In the genomic region with DNA sequence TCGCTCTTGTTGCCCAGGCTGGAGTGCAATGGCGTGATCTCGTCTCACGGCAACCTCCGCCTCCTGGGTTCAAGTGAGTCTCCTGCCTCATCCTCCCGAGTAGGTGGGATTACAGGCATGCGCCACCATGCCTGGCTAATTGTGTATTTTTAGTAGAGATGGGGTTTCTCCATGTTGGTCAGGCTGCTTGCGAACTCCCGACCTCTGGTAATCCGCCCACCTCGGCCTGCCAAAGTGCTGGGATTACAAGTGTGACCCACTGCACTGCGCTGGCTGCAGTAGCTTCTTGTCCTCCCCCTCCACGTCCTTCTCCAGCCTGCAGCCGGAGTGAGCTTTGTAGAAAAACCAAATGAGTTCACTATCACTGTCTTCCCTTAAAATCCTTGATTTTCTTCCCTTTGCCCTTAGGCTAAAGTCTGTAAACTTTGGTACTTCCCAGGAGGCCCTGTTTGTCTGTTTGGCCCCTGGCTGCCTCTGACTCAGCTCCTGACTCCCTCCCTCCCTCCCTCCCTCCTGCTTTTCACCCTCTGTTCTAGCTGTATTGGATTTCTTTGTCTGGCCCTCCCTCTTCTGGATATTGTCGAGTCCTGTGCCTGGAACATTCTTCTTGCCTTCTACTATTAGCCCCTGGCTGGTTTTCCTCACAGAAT, we compare ENCODE assay signal across 8 cellular contexts. TPM values are rescaled to one million over a fixed set of nuclear protein-coding genes. Genes with fewer than 3 reads are reported as not detected.
DNase-seq lines count a peak whose midpoint lies in the region; ATAC-seq and TF ChIP-seq lines count a peak whose summit lies in the region.

No MANE protein-coding gene starts in this region.

- no peaks in the 10 kb centered on the region for H3K9me3 Mint-ChIP-seq in activated naive CD4-positive, alpha-beta T cell treated with anti-CD3 and anti-CD28 coated beads, Interleukin-2, amount 50 U/mL, for 24 hours
- H3K9me3 Mint-ChIP-seq in WTC11 = no peaks in the 10 kb centered on the region

- H3K4me3 ChIP-seq in left ventricle myocardium inferior = no peak overlapping the region
- H3K4me3 ChIP-seq in sigmoid colon = no peak overlapping the region

- no peaks in the 10 kb centered on the region for H3K27me3 Mint-ChIP-seq in activated naive CD4-positive, alpha-beta T cell treated with anti-CD3 and anti-CD28 coated beads, Interleukin-2, amount 50 U/mL, for 24 hours
- no peaks in the 10 kb centered on the region for H3K27me3 Mint-ChIP-seq in WTC11 (ENCODE audit: low read depth)

- ATAC-seq in WTC11 (peak; percentile 69), HG02973 (IDR thresholded peaks at IDR 0.05; ENCODE audit: unreplicated experiment) (no peak)

- H3K9me3 ChIP-seq in left ventricle myocardium inferior (replicated peaks) (no peaks in the 10 kb centered on the region), sigmoid colon (no peaks in the 10 kb centered on the region)

- intact Hi-C loops in left ventricle myocardium inferior (cut with micrococcal nuclease) (loop anchor here (10.0 kb wide), 1 partner anchor 69 kb away; no protein-coding TSS in a partner anchor), sigmoid colon (cut with DNase I) (loop anchor here (2.0 to 10.0 kb wide), 5 partner anchors 13 to 557 kb away; a partner anchor contains a TSS)

- H3K27ac ChIP-seq in left ventricle myocardium inferior (replicated peaks) = peak overlapping the region; percentile 93
- peak overlapping the region; percentile 79 to 87 (median 84) for H3K27ac ChIP-seq in sigmoid colon

- H3K36me3 Mint-ChIP-seq in activated naive CD4-positive, alpha-beta T cell treated with anti-CD3 and anti-CD28 coated beads, Interleukin-2, amount 50 U/mL, for 24 hours = peaks cover 5% of the 10 kb centered on the region
- H3K36me3 Mint-ChIP-seq in WTC11 = peaks cover 13% of the 10 kb centered on the region

- WGBS in sigmoid colon, 2 donors = 62 to 75% methylated on average over 15 of the region's 15 CpGs

- no peaks in the 10 kb centered on the region for H3K36me3 ChIP-seq in left ventricle myocardium inferior
- no peaks in the 10 kb centered on the region for H3K36me3 ChIP-seq in sigmoid colon

- CTCF ChIA-PET in WTC11 (lab: Charles Lee) = interaction anchor here (0.6 to 2.0 kb wide), 12 partner anchors 12 to 251 kb away, joined by 3 to 11 read pairs (median 4); a partner anchor contains a TSS

- H3K27me3 ChIP-seq in left ventricle myocardium inferior (ENCODE audit: low read depth) = peaks cover 4% of the 10 kb centered on the region
- H3K27me3 ChIP-seq in sigmoid colon = no peaks in the 10 kb centered on the region

- no peak for TF ChIP-seq POLR2A in sigmoid colon (IDR thresholded peaks at IDR 0.05)

- POLR2A ChIA-PET in WTC11 (lab: Charles Lee) = no interaction called here

- H3K4me1 ChIP-seq in left ventricle myocardium inferior (peaks cover 69% of the 10 kb centered on the region), sigmoid colon (peaks cover 0 to 46% (median 35%) of the 10 kb centered on the region in 4 donors)

- TF ChIP-seq CTCF in WTC11 (IDR thresholded peaks at IDR 0.05) (no peak), left ventricle myocardium inferior (IDR thresholded peaks at IDR 0.05; ENCODE audit: borderline replicate concordance) (peak; percentile 50), sigmoid colon (IDR thresholded peaks at IDR 0.05) (peak in 1 of 4 experiments; percentile 41)

- no peak for TF ChIP-seq EP300 in sigmoid colon (IDR thresholded peaks at IDR 0.05)

- DNase-seq in activated naive CD4-positive, alpha-beta T cell (lab: John Stamatoyannopoulos, UW) = no peak
- no peak for DNase-seq in WTC11 (ENCODE audit: low spot score)
- peak; percentile 43 for DNase-seq in left ventricle myocardium inferior
- DNase-seq in sigmoid colon = peak; percentile 90
- no peak for DNase-seq in NCI-H1694 (lab: John Stamatoyannopoulos, UW)
- no peak for DNase-seq in NAMALWA (ENCODE audit: low spot score)

- peak overlapping the region; percentile 92 for H3K27ac Mint-ChIP-seq in activated naive CD4-positive, alpha-beta T cell treated with anti-CD3 and anti-CD28 coated beads, Interleukin-2, amount 50 U/mL, for 24 hours
- peak overlapping the region; percentile 97 for H3K27ac Mint-ChIP-seq in WTC11

- no peak overlapping the region for H3K4me3 Mint-ChIP-seq in activated naive CD4-positive, alpha-beta T cell treated with anti-CD3 and anti-CD28 coated beads, Interleukin-2, amount 50 U/mL, for 24 hours
- H3K4me3 Mint-ChIP-seq in WTC11 = no peak overlapping the region

- H3K4me1 Mint-ChIP-seq in activated naive CD4-positive, alpha-beta T cell treated with anti-CD3 and anti-CD28 coated beads, Interleukin-2, amount 50 U/mL, for 24 hours = peaks cover 50% of the 10 kb centered on the region
- peaks cover 61% of the 10 kb centered on the region for H3K4me1 Mint-ChIP-seq in WTC11

TF ChIP-seq in WTC11, 78 proteins besides CTCF, POLR2A, EP300 and RAD21 (continues in another document):
- TF ChIP-seq, protein P1, sequence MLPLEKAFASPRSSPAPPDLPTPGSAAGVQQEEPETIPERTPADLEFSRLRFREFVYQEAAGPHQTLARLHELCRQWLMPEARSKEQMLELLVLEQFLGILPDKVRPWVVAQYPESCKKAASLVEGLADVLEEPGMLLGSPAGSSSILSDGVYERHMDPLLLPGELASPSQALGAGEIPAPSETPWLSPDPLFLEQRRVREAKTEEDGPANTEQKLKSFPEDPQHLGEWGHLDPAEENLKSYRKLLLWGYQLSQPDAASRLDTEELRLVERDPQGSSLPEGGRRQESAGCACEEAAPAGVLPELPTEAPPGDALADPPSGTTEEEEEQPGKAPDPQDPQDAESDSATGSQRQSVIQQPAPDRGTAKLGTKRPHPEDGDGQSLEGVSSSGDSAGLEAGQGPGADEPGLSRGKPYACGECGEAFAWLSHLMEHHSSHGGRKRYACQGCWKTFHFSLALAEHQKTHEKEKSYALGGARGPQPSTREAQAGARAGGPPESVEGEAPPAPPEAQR (CRISPR knock-in tag; IDR thresholded peaks at IDR 0.05) = no peak
- no peak for TF ChIP-seq GRHL2 (CRISPR knock-in tag; IDR thresholded peaks at IDR 0.05; ENCODE audit: insufficient replicate concordance, severe bottlenecking)
- TF ChIP-seq, protein P2, sequence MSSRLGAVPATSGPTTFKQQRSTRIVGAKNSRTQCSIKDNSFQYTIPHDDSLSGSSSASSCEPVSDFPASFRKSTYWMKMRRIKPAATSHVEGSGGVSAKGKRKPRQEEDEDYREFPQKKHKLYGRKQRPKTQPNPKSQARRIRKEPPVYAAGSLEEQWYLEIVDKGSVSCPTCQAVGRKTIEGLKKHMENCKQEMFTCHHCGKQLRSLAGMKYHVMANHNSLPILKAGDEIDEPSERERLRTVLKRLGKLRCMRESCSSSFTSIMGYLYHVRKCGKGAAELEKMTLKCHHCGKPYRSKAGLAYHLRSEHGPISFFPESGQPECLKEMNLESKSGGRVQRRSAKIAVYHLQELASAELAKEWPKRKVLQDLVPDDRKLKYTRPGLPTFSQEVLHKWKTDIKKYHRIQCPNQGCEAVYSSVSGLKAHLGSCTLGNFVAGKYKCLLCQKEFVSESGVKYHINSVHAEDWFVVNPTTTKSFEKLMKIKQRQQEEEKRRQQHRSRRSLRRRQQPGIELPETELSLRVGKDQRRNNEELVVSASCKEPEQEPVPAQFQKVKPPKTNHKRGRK (CRISPR knock-in tag; IDR thresholded peaks at IDR 0.05; ENCODE audit: borderline replicate concordance) = no peak
- TF ChIP-seq, protein P3, sequence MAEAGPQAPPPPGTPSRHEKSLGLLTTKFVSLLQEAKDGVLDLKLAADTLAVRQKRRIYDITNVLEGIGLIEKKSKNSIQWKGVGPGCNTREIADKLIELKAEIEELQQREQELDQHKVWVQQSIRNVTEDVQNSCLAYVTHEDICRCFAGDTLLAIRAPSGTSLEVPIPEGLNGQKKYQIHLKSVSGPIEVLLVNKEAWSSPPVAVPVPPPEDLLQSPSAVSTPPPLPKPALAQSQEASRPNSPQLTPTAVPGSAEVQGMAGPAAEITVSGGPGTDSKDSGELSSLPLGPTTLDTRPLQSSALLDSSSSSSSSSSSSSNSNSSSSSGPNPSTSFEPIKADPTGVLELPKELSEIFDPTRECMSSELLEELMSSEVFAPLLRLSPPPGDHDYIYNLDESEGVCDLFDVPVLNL (CRISPR knock-in tag; IDR thresholded peaks at IDR 0.05; ENCODE audit: borderline replicate concordance, low read depth) = no peak
- no peak for TF ChIP-seq RORB (CRISPR knock-in tag; IDR thresholded peaks at IDR 0.05)
- TF ChIP-seq, protein P4, sequence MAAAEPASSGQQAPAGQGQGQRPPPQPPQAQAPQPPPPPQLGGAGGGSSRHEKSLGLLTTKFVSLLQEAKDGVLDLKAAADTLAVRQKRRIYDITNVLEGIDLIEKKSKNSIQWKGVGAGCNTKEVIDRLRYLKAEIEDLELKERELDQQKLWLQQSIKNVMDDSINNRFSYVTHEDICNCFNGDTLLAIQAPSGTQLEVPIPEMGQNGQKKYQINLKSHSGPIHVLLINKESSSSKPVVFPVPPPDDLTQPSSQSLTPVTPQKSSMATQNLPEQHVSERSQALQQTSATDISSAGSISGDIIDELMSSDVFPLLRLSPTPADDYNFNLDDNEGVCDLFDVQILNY (CRISPR knock-in tag; IDR thresholded peaks at IDR 0.05) = no peak
- TF ChIP-seq, protein P5, sequence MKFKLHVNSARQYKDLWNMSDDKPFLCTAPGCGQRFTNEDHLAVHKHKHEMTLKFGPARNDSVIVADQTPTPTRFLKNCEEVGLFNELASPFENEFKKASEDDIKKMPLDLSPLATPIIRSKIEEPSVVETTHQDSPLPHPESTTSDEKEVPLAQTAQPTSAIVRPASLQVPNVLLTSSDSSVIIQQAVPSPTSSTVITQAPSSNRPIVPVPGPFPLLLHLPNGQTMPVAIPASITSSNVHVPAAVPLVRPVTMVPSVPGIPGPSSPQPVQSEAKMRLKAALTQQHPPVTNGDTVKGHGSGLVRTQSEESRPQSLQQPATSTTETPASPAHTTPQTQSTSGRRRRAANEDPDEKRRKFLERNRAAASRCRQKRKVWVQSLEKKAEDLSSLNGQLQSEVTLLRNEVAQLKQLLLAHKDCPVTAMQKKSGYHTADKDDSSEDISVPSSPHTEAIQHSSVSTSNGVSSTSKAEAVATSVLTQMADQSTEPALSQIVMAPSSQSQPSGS (CRISPR knock-in tag; IDR thresholded peaks at IDR 0.05; ENCODE audit: borderline replicate concordance, low read depth) = no peak

RNA-seq across cellular contexts. Expression of a gene that starts 12.9 kb away (rescaled TPM):
- total RNA-seq in WTC11 (2021) (29.6 to 38.0 TPM (median 37.5 TPM) in 3 replicates), left ventricle myocardium inferior (3.4 TPM), sigmoid colon (1 to 10 TPM in 2 of 4 donors, under 1 TPM in 2; 0.83 to 1.8 (median 1.2) TPM)
- polyA plus RNA-seq in sigmoid colon = 1 to 10 TPM; 2.4 to 5.1 (median 3.0) TPM

RNA-seq across cellular contexts. Expression of a gene that starts 50.6 kb away (rescaled TPM):
- 25.8 to 31.0 TPM (median 29.8 TPM) in 3 replicates for total RNA-seq in WTC11 (2021)
- total RNA-seq in left ventricle myocardium inferior = 2.1 TPM
- total RNA-seq in sigmoid colon = 1 to 10 TPM; 2.1 to 5.3 (median 4.4) TPM
- 10 to 100 TPM in 1 of 3 donors, under 1 TPM in 2; 0.46 to 10.1 (median 0.60) TPM for polyA plus RNA-seq in sigmoid colon

RNA-seq across cellular contexts. Expression of a gene that starts 52.9 kb away (rescaled TPM):
- total RNA-seq in WTC11 (2021) (5.4 to 6.5 TPM (median 6.0 TPM) in 3 replicates), left ventricle myocardium inferior (6.5 TPM), sigmoid colon (10 to 100 TPM in 3 of 4 donors, 1 to 10 TPM in 1; 9.4 to 28.0 (median 15.1) TPM)
- 1 to 10 TPM in 2 of 3 donors, under 1 TPM in 1; 0.92 to 7.8 (median 4.8) TPM for polyA plus RNA-seq in sigmoid colon

Comparison
In these comparisons a context has a peak if more than half of its experiments do, and no peak if none do; other contexts are left out.
1. DNase-seq: peak in left ventricle myocardium inferior (single experiment) and sigmoid colon (single experiment); none in activated naive CD4-positive, alpha-beta T cell (0 of 4), WTC11 (single experiment), NCI-H1694 (single experiment) and NAMALWA (single experiment).